In genomic region chr6:107218142-107218541, GRCh38 we compare ENCODE assay signal across 19 cellular contexts.
A peak's percentile ranks its signal among the peaks of the same experiment; 100 is the strongest.
DNase-seq lines count a peak whose midpoint lies in the region; ATAC-seq and TF ChIP-seq lines count a peak whose summit lies in the region.
"Had no signal": no experiment of that assay in that cellular context is flagged by ENCODE, and none has a peak within 500 bp of the region (broad histone marks: within the 10 kb centered on the region; RNA-seq: fewer than 3 reads in every experiment).

No MANE protein-coding gene starts in this region.

- H3K4me2 ChIP-seq in H9 (ENCODE audit: insufficient read depth, insufficient read length, low read length) (no peak overlapping the region), neural progenitor cell (no peak overlapping the region)
- H3K4me2 ChIP-seq: KMS-11 had no signal

- no peak overlapping the region for H2AK5ac ChIP-seq in H9 (ENCODE audit: insufficient read length, low read length)

- TF ChIP-seq CTCF in GM12872 (IDR thresholded peaks at IDR 0.05; ENCODE audit: insufficient read depth, low read depth, low read length): peak; percentile 9; the same call in 1 of the 3 replicates
- TF ChIP-seq CTCF in H9 (conservative IDR thresholded peaks at IDR 0.05): peak; percentile 38
- no peak for TF ChIP-seq CTCF in WTC11 (IDR thresholded peaks at IDR 0.05)
- TF ChIP-seq CTCF in neural progenitor cell (IDR thresholded peaks at IDR 0.05): peak; percentile 10

- H3K56ac ChIP-seq in H9 (ENCODE audit: insufficient read length, low read depth, low read length): no peak overlapping the region

- H3T11ph ChIP-seq in H9 (ENCODE audit: low read length): no peak overlapping the region

- no peaks in the 10 kb centered on the region for H3K79me1 ChIP-seq in H9 (ENCODE audit: insufficient read depth, low read depth, low read length, poor library complexity, severe bottlenecking)

- no peaks in the 10 kb centered on the region for H4K20me1 ChIP-seq in H9 (ENCODE audit: control insufficient read depth, insufficient read depth, insufficient read length)
- peaks cover 3% of the 10 kb centered on the region for H4K20me1 ChIP-seq in neural progenitor cell (ENCODE audit: low read depth)

- H3K14ac ChIP-seq in H9 (ENCODE audit: insufficient read depth, low read length): no peak overlapping the region

- no peak overlapping the region for H3K23ac ChIP-seq in H9 (ENCODE audit: insufficient read length, low read depth, low read length)

- H3K79me2 ChIP-seq in H9 (ENCODE audit: insufficient read depth, low read length) (no peaks in the 10 kb centered on the region), neural progenitor cell (ENCODE audit: low read depth) (no peaks in the 10 kb centered on the region)

- no peak overlapping the region for H3K4ac ChIP-seq in H9 (ENCODE audit: low read depth, low read length)

- WGBS in H9 (ENCODE audit: extremely low coverage, insufficient read length, low lambda C conversion rate): no CpG with 5 or more reads among the region's 2 CpGs
- 51 to 59% methylated on average over 2 of the region's 2 CpGs for whole genome bisulfite sequencing in aorta, 2 donors

- no peaks in the 10 kb centered on the region for H3K4me1 ChIP-seq in H9 (ENCODE audit: insufficient read depth, low read length)
- no peaks in the 10 kb centered on the region for H3K4me1 ChIP-seq in neural progenitor cell
- no peaks in the 10 kb centered on the region for H3K4me1 ChIP-seq in aorta (ENCODE audit: control insufficient read depth in 1 of 2, insufficient read depth in 2 of 2, low read length in 2 of 2)

- H3K27ac ChIP-seq in H9 (ENCODE audit: insufficient read length, low read depth, low read length): no peak overlapping the region
- H3K27ac ChIP-seq in neural progenitor cell: no peak overlapping the region
- no peak overlapping the region for H3K27ac ChIP-seq in aorta (ENCODE audit: low read depth in 1 of 2, low read length in 2 of 2)
- H3K27ac ChIP-seq: GM23248, KMS-11 had no signal

- no peaks in the 10 kb centered on the region for H3K9me3 Mint-ChIP-seq in H9
- H3K9me3 Mint-ChIP-seq in WTC11: no peaks in the 10 kb centered on the region
- no peaks in the 10 kb centered on the region for H3K9me3 Mint-ChIP-seq in neural progenitor cell
- H3K9me3 Mint-ChIP-seq: CD4-positive, CD25-positive, alpha-beta regulatory T cell; HFFc6 had no signal

- no peak overlapping the region for H3K18ac ChIP-seq in H9 (ENCODE audit: insufficient read length, low read depth, low read length)

- no peak overlapping the region for H2BK20ac ChIP-seq in H9 (ENCODE audit: low read depth, low read length, poor library complexity, severe bottlenecking)

- H3K27me3 Mint-ChIP-seq in H9 (ENCODE audit: low read depth) (no peaks in the 10 kb centered on the region; the same call in 1 of the 2 replicates), WTC11 (ENCODE audit: low read depth) (no peaks in the 10 kb centered on the region), neural progenitor cell (ENCODE audit: insufficient read depth, low read depth) (no peaks in the 10 kb centered on the region)
- H3K27me3 Mint-ChIP-seq: CD4-positive, CD25-positive, alpha-beta regulatory T cell had no signal

- no peak overlapping the region for H2BK5ac ChIP-seq in H9 (ENCODE audit: insufficient read length, low read length)

- no peak for DNase-seq in H9
- DNase-seq in WTC11 (ENCODE audit: low spot score): no peak
- DNase-seq in neural progenitor cell (ENCODE audit: low spot score): no peak
- no peak for DNase-seq in aorta
- no peak for DNase-seq in stimulated activated naive CD4-positive, alpha-beta T cell treated with Interleukin-2 at 50 U/mL for 16 hours (lab: John Stamatoyannopoulos, UW)
- DNase-seq in NCI-H2196 (lab: John Stamatoyannopoulos, UW; ENCODE audit: unreplicated experiment): no peak
- DNase-seq: AML-193; CD4-positive, CD25-positive, alpha-beta regulatory T cell; COR-L47; GM23248; HFFc6; NCI-H1417 treated with DMSO at 0.1 percent for 48 hours; NCI-H2029; NCI-H510A; NCI-H774; SHP77 had no signal

- peak; percentile 60 for ATAC-seq in WTC11
- ATAC-seq in aorta (ENCODE audit: low FRiP score): no peak

- POLR2A ChIA-PET in WTC11 (lab: Charles Lee): no interaction called here

- H3K9ac ChIP-seq in H9 (ENCODE audit: extremely low read depth, insufficient read length, low read length): no peak overlapping the region
- H3K9ac ChIP-seq in neural progenitor cell: no peak overlapping the region
- H3K9ac ChIP-seq: GM23248, KMS-11 had no signal

- H3K4me1 Mint-ChIP-seq in H9 (peaks cover 20 to 24% of the 10 kb centered on the region in 2 experiments), WTC11 (peaks cover 19% of the 10 kb centered on the region), neural progenitor cell (peaks cover 4% of the 10 kb centered on the region)

- H3K4me3 ChIP-seq in neural progenitor cell: no peak overlapping the region
- H3K4me3 ChIP-seq in aorta (ENCODE audit: low read length in 2 of 2): no peak overlapping the region
- H3K4me3 ChIP-seq: GM23248, SK-N-MC had no signal

- H2AFZ ChIP-seq in H9 (ENCODE audit: low read length) (no peak overlapping the region), neural progenitor cell (replicated peaks) (no peak overlapping the region)
- H2AFZ ChIP-seq: GM23248 had no signal

- no peak overlapping the region for H2BK15ac ChIP-seq in H9 (ENCODE audit: low read depth, low read length)

- CTCF ChIA-PET in WTC11 (lab: Charles Lee): interaction anchor here (1.4 kb wide), 1 partner anchor 437 kb away, joined by 3 read pairs; no protein-coding TSS in a partner anchor

- H2BK120ac ChIP-seq in H9 (ENCODE audit: low read depth, low read length, poor library complexity, severe bottlenecking): no peak overlapping the region

- H3F3A ChIP-seq in neural progenitor cell (ENCODE audit: low read depth): no peaks in the 10 kb centered on the region

- H4K5ac ChIP-seq in H9 (ENCODE audit: insufficient read length, low read depth, low read length): no peak overlapping the region

- H3K27me3 ChIP-seq in H9 (ENCODE audit: insufficient read depth, low read length): no peaks in the 10 kb centered on the region
- no peaks in the 10 kb centered on the region for H3K27me3 ChIP-seq in neural progenitor cell
- H3K27me3 ChIP-seq in aorta (ENCODE audit: control insufficient read depth in 1 of 2, insufficient read depth in 2 of 2, low read length in 1 of 2): no peaks in the 10 kb centered on the region

- H3K23me2 ChIP-seq in H9 (ENCODE audit: insufficient read length, low read depth, low read length, poor library complexity, severe bottlenecking): no peaks in the 10 kb centered on the region

- no peak overlapping the region for H4K8ac ChIP-seq in H9 (replicated peaks; ENCODE audit: insufficient read length, low read depth, low read length)

- intact Hi-C loops in aorta (cut with DNase I): no loop called here

- H3K27ac Mint-ChIP-seq in H9: no peak overlapping the region; a peak in 2 of 7 replicates
- H3K27ac Mint-ChIP-seq in WTC11: peak overlapping the region; percentile 19
- H3K27ac Mint-ChIP-seq in neural progenitor cell: no peak overlapping the region
- H3K27ac Mint-ChIP-seq: HFFc6 had no signal

- no peak overlapping the region for H4K91ac ChIP-seq in H9 (ENCODE audit: insufficient read length, low read depth, low read length)

- no peaks in the 10 kb centered on the region for H3K36me3 Mint-ChIP-seq in H9 (ENCODE audit: insufficient read depth in 1 of 3, low read depth in 3 of 3)
- H3K36me3 Mint-ChIP-seq in WTC11: no peaks in the 10 kb centered on the region
- no peaks in the 10 kb centered on the region for H3K36me3 Mint-ChIP-seq in neural progenitor cell
- H3K36me3 Mint-ChIP-seq: CD4-positive, CD25-positive, alpha-beta regulatory T cell had no signal

- no peak overlapping the region for H3K4me3 Mint-ChIP-seq in H9
- H3K4me3 Mint-ChIP-seq in WTC11: no peak overlapping the region
- H3K4me3 Mint-ChIP-seq in neural progenitor cell: no peak overlapping the region
- H3K4me3 Mint-ChIP-seq: CD4-positive, CD25-positive, alpha-beta regulatory T cell; HFFc6 had no signal

- H3K9me3 ChIP-seq in H9 (ENCODE audit: control insufficient read depth, low read depth, low read length): no peaks in the 10 kb centered on the region
- no peaks in the 10 kb centered on the region for H3K9me3 ChIP-seq in neural progenitor cell (ENCODE audit: low read depth)
- H3K9me3 ChIP-seq in aorta (ENCODE audit: control insufficient read depth, low read length): no peaks in the 10 kb centered on the region

- H3K36me3 ChIP-seq in neural progenitor cell: no peaks in the 10 kb centered on the region
- no peaks in the 10 kb centered on the region for H3K36me3 ChIP-seq in aorta (ENCODE audit: control insufficient read depth in 1 of 2, insufficient read depth in 2 of 2, low read length in 1 of 2)

- no peak overlapping the region for H2BK12ac ChIP-seq in H9 (ENCODE audit: insufficient read length, low read depth, low read length)

TF ChIP-seq in WTC11, 78 proteins besides CTCF, POLR2A, EP300 and RAD21 (continues in another document):
- TF ChIP-seq CDX4 (CRISPR knock-in tag; IDR thresholded peaks at IDR 0.05; ENCODE audit: borderline replicate concordance) (no peak), NR2C2 (CRISPR knock-in tag; IDR thresholded peaks at IDR 0.05) (no peak), ESRRA (CRISPR knock-in tag; IDR thresholded peaks at IDR 0.05; ENCODE audit: borderline replicate concordance) (no peak)
- TF ChIP-seq, protein P1, sequence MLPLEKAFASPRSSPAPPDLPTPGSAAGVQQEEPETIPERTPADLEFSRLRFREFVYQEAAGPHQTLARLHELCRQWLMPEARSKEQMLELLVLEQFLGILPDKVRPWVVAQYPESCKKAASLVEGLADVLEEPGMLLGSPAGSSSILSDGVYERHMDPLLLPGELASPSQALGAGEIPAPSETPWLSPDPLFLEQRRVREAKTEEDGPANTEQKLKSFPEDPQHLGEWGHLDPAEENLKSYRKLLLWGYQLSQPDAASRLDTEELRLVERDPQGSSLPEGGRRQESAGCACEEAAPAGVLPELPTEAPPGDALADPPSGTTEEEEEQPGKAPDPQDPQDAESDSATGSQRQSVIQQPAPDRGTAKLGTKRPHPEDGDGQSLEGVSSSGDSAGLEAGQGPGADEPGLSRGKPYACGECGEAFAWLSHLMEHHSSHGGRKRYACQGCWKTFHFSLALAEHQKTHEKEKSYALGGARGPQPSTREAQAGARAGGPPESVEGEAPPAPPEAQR (CRISPR knock-in tag; IDR thresholded peaks at IDR 0.05): no peak
